ENCODE assay signal across 25 cellular contexts in genomic region chr17:27076814-27077213, GRCh38.
"Had no signal": no experiment of that assay in that cellular context is flagged by ENCODE, and none has a peak within 500 bp of the region (broad histone marks: within the 10 kb centered on the region; RNA-seq: fewer than 3 reads in every experiment).

No MANE protein-coding gene starts in this region.

- H3K36me3 ChIP-seq: colonic mucosa, esophagus squamous epithelium, gastrocnemius medialis, heart right ventricle, left lung, lower lobe of right lung had no signal

- H3K27ac ChIP-seq: colonic mucosa, epithelial cell of prostate, esophagus squamous epithelium, gastrocnemius medialis, heart right ventricle, left lung, lower lobe of right lung had no signal

- H3K4me3 ChIP-seq: colonic mucosa, esophagus squamous epithelium, gastrocnemius medialis, heart right ventricle, left lung, lower lobe of right lung, mucosa of descending colon had no signal

- H3K4me1 ChIP-seq: colonic mucosa, esophagus squamous epithelium, gastrocnemius medialis, heart right ventricle, left lung, lower lobe of right lung had no signal

- FAIRE-seq: endometrium, islet of Langerhans, keratinocyte had no signal

- DNase-seq: colonic mucosa; cortex of kidney; effector CD8-positive, alpha-beta T cell; effector memory CD8-positive, alpha-beta T cell; endodermal cell; erythroblast; esophagus squamous epithelium; foreskin fibroblast; foreskin melanocyte; gastrocnemius medialis; glutamatergic neuron; head of caudate nucleus; heart right ventricle; hippocampal formation; left cardiac atrium; left lung; left ventricle myocardium superior; lower lobe of right lung; mesenchymal stem cell; mucosa of descending colon had no signal

- H3K9me3 ChIP-seq: colonic mucosa, esophagus squamous epithelium, gastrocnemius medialis, heart right ventricle, left lung, lower lobe of right lung had no signal

- H3K27me3 ChIP-seq: colonic mucosa, esophagus squamous epithelium, gastrocnemius medialis, left lung had no signal

- ATAC-seq: effector memory CD8-positive, alpha-beta T cell; esophagus mucosa; gastrocnemius medialis; heart right ventricle; left cardiac atrium; left lung; left ventricle myocardium superior; lower lobe of right lung; mucosa of descending colon had no signal
